ENCODE assay signal across 27 cellular contexts in genomic region chrX:20861113-20861512, GRCh38.
"Had no signal": no experiment of that assay in that cellular context is flagged by ENCODE, and none has a peak within 500 bp of the region (broad histone marks: within the 10 kb centered on the region; RNA-seq: fewer than 3 reads in every experiment).

No MANE protein-coding gene starts in this region.

- H3K27ac ChIP-seq: stomach, suprapubic skin, testis, thoracic aorta, thyroid gland, tibial artery, tibial nerve, transverse colon, upper lobe of left lung, upper lobe of right lung, uterus, vagina had no signal

- H3K27me3 ChIP-seq: stomach, suprapubic skin, testis, thyroid gland, tibial artery, tibial nerve, transverse colon, upper lobe of left lung, upper lobe of right lung, uterus, vagina had no signal

- H3K4me3 ChIP-seq: stomach, suprapubic skin, testis, thoracic aorta, thyroid gland, tibial artery, tibial nerve, transverse colon, upper lobe of left lung, upper lobe of right lung, uterus, vagina had no signal

- ATAC-seq: stimulated activated effector memory CD8-positive, alpha-beta T cell treated with anti-CD3 and anti-CD28 coated beads, Interleukin-12 subunit alpha, Interleukin-12 subunit beta, amount 100 ng/mL, for 72 hours; stimulated activated memory B cell treated with anti-CD40 and anti-IgM and Interleukin-4, amounts not matched to agents 10 μg/mL and 1 μg/mL and 100 μg/mL, for 72 hours; stimulated activated naive B cell treated with anti-CD40 and anti-IgM and Interleukin-4, amounts not matched to agents 10 μg/mL and 1 μg/mL and 100 μg/mL, for 72 hours; stimulated activated naive CD8-positive, alpha-beta T cell treated with anti-CD3 and anti-CD28 coated beads, Interleukin-15, amount 100 ng/mL, for 72 hours; stimulated activated naive CD8-positive, alpha-beta T cell treated with anti-CD3 and anti-CD28 coated beads, Interleukin-15, Interleukin-2, amounts not matched to agents 100 U/mL and 50 U/mL, for 24 hours; upper lobe of right lung had no signal

- DNase-seq: stimulated activated CD4-positive, alpha-beta T cell treated with anti-CD3 and anti-CD28 coated beads, Interleukin-2, amount 100 ng/mL, for 48 hours; stimulated activated CD4-positive, alpha-beta T cell treated with anti-CD3 and anti-CD28 coated beads, Interleukin-4, amount 100 ng/mL, for 1 hour; stimulated activated CD4-positive, alpha-beta T cell treated with anti-CD3 and anti-CD28 coated beads, Interleukin-4, amount 100 ng/mL, for 24 hours; stimulated activated CD4-positive, alpha-beta T cell treated with anti-CD3 and anti-CD28 coated beads, Interleukin-4, amount 100 ng/mL, for 4 hours; stimulated activated CD8-positive, alpha-beta memory T cell treated with anti-CD3 and anti-CD28 coated beads, Interleukin-4, amount 100 ng/mL, for 48 hours; stimulated activated naive B cell treated with anti-CD40 and anti-IgM and Interleukin-4, amounts not matched to agents 10 μg/mL and 1 μg/mL and 100 μg/mL, for 72 hours; stimulated activated naive CD4-positive, alpha-beta T cell; stimulated activated naive CD4-positive, alpha-beta T cell treated with Interleukin-2 at 50 U/mL for 16 hours; stimulated activated naive CD8-positive, alpha-beta T cell treated with anti-CD3 and anti-CD28 coated beads, Interleukin-15, amount 100 ng/mL, for 72 hours; stimulated activated naive CD8-positive, alpha-beta T cell treated with anti-CD3 and anti-CD28 coated beads, Interleukin-15, Interleukin-2, amounts not matched to agents 100 U/mL and 50 U/mL, for 24 hours; stomach; substantia nigra; testis; thyroid gland; tibial artery; transverse colon; trophoblast cell; upper lobe of left lung; upper lobe of right lung; uterus had no signal

- FAIRE-seq: urothelium cell line had no signal

- H3K4me1 ChIP-seq: stomach, suprapubic skin, testis, thyroid gland, tibial artery, transverse colon, upper lobe of left lung, upper lobe of right lung, uterus had no signal

- H3K36me3 ChIP-seq: stomach, suprapubic skin, thoracic aorta, thyroid gland, tibial artery, tibial nerve, transverse colon, upper lobe of left lung, upper lobe of right lung, uterus, vagina had no signal

- H3K9me3 ChIP-seq: suprapubic skin, testis, thoracic aorta, thyroid gland, transverse colon, upper lobe of right lung, vagina had no signal
